ENCODE assay signal across 9 cellular contexts in the genomic region with DNA sequence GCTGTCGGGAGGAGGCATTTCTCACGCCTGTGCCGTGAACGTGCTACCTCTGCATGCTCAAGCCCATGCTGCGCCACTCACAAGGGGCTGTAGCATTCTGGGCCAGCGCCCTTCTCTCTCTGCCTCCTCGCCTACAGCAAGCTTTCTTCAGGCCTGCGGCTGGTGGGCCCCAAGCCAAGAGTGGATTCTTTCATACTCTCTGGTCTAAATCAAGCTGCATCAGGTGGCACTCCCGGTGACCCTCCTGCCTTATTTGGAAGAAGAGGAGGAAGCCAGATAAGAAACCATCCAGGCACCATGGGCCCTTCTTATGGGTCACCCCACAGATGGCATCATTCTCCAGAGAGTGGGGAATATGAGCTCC.
DNase-seq lines count a peak whose midpoint lies in the region; ATAC-seq and TF ChIP-seq lines count a peak whose summit lies in the region.
"Had no signal": no experiment of that assay in that cellular context is flagged by ENCODE, and none has a peak within 500 bp of the region (broad histone marks: within the 10 kb centered on the region; RNA-seq: fewer than 3 reads in every experiment).

No MANE protein-coding gene starts in this region.

- intact Hi-C loops in natural killer cell (cut with micrococcal nuclease), result loop anchor here (10.0 kb wide), 2 partner anchors 326 to 396 kb away; no protein-coding TSS in a partner anchor
- intact Hi-C loops in MCF 10A (cut with micrococcal nuclease), result loop anchor here (5.0 kb wide), 1 partner anchor 99 kb away; no protein-coding TSS in a partner anchor

- CTCF ChIA-PET in MCF 10A (lab: Yijun Ruan, JAX), result interaction anchor here (0.5 to 1.6 kb wide), 9 partner anchors 13 to 136 kb away, joined by 3 to 6 read pairs (median 3); no protein-coding TSS in a partner anchor

- no peak for ATAC-seq in natural killer cell treated with Interleukin-12 subunit alpha and Interleukin-12 subunit beta and Interleukin-15 and Interleukin-18, amount 100 ng/mL, for 72 hours
- no peak for ATAC-seq in natural killer cell
- no peak for ATAC-seq in left lobe of liver

- no peaks in the 10 kb centered on the region for H3K9me3 Mint-ChIP-seq in natural killer cell treated with Interleukin-12 subunit alpha and Interleukin-12 subunit beta and Interleukin-15 and Interleukin-18, amount 100 ng/mL, for 72 hours
- H3K9me3 Mint-ChIP-seq in natural killer cell (no peaks in the 10 kb centered on the region), MCF 10A (ENCODE audit: unreplicated experiment) (no peaks in the 10 kb centered on the region), endothelial cell (ENCODE audit: unreplicated experiment) (no peaks in the 10 kb centered on the region)

- POLR2A ChIA-PET in MCF 10A (lab: Yijun Ruan, JAX), result interaction anchor here (0.8 to 3.7 kb wide), 9 partner anchors 11 to 94 kb away, joined by 3 to 25 read pairs (median 6); a partner anchor contains a TSS

- H3K27me3 Mint-ChIP-seq in natural killer cell treated with Interleukin-12 subunit alpha and Interleukin-12 subunit beta and Interleukin-15 and Interleukin-18, amount 100 ng/mL, for 72 hours, result peaks cover 0 to 3% of the 10 kb centered on the region in 2 donors
- H3K27me3 Mint-ChIP-seq in natural killer cell (ENCODE audit: low read depth in 2 of 2) (peaks cover 17 to 32% of the 10 kb centered on the region in 2 donors), MCF 10A (ENCODE audit: insufficient read depth, unreplicated experiment) (no peaks in the 10 kb centered on the region), endothelial cell (ENCODE audit: unreplicated experiment) (peaks cover 13% of the 10 kb centered on the region)

- H3K36me3 Mint-ChIP-seq in natural killer cell treated with Interleukin-12 subunit alpha and Interleukin-12 subunit beta and Interleukin-15 and Interleukin-18, amount 100 ng/mL, for 72 hours, result no peaks in the 10 kb centered on the region
- H3K36me3 Mint-ChIP-seq in natural killer cell, result no peaks in the 10 kb centered on the region
- peaks cover 6% of the 10 kb centered on the region for H3K36me3 Mint-ChIP-seq in MCF 10A (ENCODE audit: insufficient read depth, unreplicated experiment)
- H3K36me3 Mint-ChIP-seq in endothelial cell (ENCODE audit: low read depth, unreplicated experiment), result peaks cover 3% of the 10 kb centered on the region

- DNase-seq in natural killer cell treated with Interleukin-12 subunit alpha and Interleukin-12 subunit beta and Interleukin-15 and Interleukin-18, amount 100 ng/mL, for 72 hours (ENCODE audit: low spot score), result no peak
- DNase-seq in natural killer cell, result no peak
- peak; percentile 59 for DNase-seq in MCF 10A (ENCODE audit: unreplicated experiment)
- DNase-seq in kidney glomerular epithelial cell (lab: John Stamatoyannopoulos, UW), result peak; percentile 26
- no peak for DNase-seq in left lobe of liver (ENCODE audit: low spot score)
- DNase-seq in GOT3 (lab: John Stamatoyannopoulos, UW), result no peak
- no peak for DNase-seq in activated naive CD4-positive, alpha-beta T cell (lab: John Stamatoyannopoulos, UW)
- no peak for DNase-seq in endothelial cell (ENCODE audit: low spot score)
- DNase-seq: NCI-H1436 had no signal

- H3K4me1 Mint-ChIP-seq in natural killer cell treated with Interleukin-12 subunit alpha and Interleukin-12 subunit beta and Interleukin-15 and Interleukin-18, amount 100 ng/mL, for 72 hours (ENCODE audit: low read depth in 2 of 2), result peaks cover 68 to 71% of the 10 kb centered on the region in 2 donors
- H3K4me1 Mint-ChIP-seq in natural killer cell (peaks cover 48 to 51% of the 10 kb centered on the region in 2 donors), MCF 10A (ENCODE audit: insufficient read depth, unreplicated experiment) (peaks cover 72% of the 10 kb centered on the region), endothelial cell (ENCODE audit: unreplicated experiment) (peaks cover 32% of the 10 kb centered on the region)

- TF ChIP-seq CTCF in natural killer cell (IDR thresholded peaks at IDR 0.05) (no peak), MCF 10A (IDR thresholded peaks at IDR 0.05; ENCODE audit: unreplicated experiment) (no peak), endothelial cell (IDR thresholded peaks at IDR 0.05; ENCODE audit: unreplicated experiment) (no peak)

- TSS peak; percentile 92 for BruUV-seq in MCF 10A (replicated peaks; lab: Mats Ljungman, UMichigan)

- H3K27ac Mint-ChIP-seq in natural killer cell treated with Interleukin-12 subunit alpha and Interleukin-12 subunit beta and Interleukin-15 and Interleukin-18, amount 100 ng/mL, for 72 hours, result peak overlapping the region; percentile 88 to 91
- H3K27ac Mint-ChIP-seq in natural killer cell (peak overlapping the region in 1 of 2 donors; percentile 74), MCF 10A (ENCODE audit: low read depth, unreplicated experiment) (peak overlapping the region; percentile 95), endothelial cell (ENCODE audit: unreplicated experiment) (no peak overlapping the region)

- no peak overlapping the region for H3K4me3 Mint-ChIP-seq in natural killer cell treated with Interleukin-12 subunit alpha and Interleukin-12 subunit beta and Interleukin-15 and Interleukin-18, amount 100 ng/mL, for 72 hours
- no peak overlapping the region for H3K4me3 Mint-ChIP-seq in natural killer cell
- peak overlapping the region; percentile 34 for H3K4me3 Mint-ChIP-seq in MCF 10A (ENCODE audit: unreplicated experiment)
- no peak overlapping the region for H3K4me3 Mint-ChIP-seq in endothelial cell (ENCODE audit: unreplicated experiment)

Comparison
In these comparisons a context has a peak if more than half of its experiments do, and no peak if none do; other contexts are left out.
1. DNase-seq: peak in MCF 10A (single experiment) and kidney glomerular epithelial cell (single experiment); none in natural killer cell treated with Interleukin-12 subunit alpha and Interleukin-12 subunit beta and Interleukin-15 and Interleukin-18, amount 100 ng/mL, for 72 hours (single experiment), natural killer cell (single experiment), left lobe of liver (single experiment), GOT3 (single experiment), activated naive CD4-positive, alpha-beta T cell (0 of 4) and endothelial cell (single experiment).